9 cellular contexts compared by ENCODE assay signal in the genomic region with DNA sequence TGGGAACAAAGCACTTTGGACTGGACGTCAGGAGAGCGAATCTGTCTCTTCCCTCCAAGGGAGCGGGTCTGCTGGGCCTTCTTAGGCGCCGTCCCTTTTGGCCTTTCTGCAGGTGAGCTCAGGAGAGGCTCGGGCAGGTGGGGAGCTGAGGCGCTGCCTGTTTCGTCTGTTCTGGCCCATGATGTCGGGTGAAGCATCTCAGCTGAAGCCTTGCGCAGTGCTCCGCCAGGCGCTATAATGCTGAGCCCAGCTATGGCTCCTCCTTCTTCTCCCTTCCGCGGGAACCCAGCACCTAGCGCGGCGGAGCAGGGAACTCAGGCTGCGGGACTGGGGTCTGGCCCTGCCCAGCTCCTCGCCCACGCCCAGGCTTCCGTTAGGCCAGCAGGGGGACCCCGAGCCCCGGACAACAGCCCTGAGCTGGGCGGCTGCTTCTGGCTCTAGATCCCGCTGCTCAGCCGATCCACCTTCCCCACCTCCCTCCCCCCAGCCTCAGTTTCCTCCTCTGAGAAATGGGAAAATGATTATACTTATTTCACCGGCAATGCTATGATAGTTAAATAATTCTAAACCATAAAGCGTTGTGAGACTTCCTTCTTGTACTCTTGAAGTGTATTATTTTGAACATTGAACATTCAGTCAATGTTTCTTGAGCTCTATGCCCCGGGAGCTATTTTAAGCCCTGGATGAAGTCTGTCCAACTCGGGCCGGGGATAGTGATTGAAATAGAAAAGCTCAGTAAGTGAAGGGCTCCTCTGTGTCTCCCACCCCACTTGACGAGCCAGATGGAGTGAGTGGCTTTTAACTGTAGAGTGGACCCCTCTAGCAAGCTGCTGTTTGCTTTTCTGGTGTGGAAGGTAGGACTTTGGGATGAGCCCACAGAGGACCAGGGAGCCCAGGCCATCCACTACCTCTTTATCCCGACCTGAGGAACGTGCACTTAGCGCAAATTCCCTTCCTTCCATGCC. TPM values are rescaled to one million over a fixed set of nuclear protein-coding genes. Genes with fewer than 3 reads are reported as not detected.
DNase-seq lines count a peak whose midpoint lies in the region; ATAC-seq and TF ChIP-seq lines count a peak whose summit lies in the region.
"Had no signal": no experiment of that assay in that cellular context is flagged by ENCODE, and none has a peak within 500 bp of the region (broad histone marks: within the 10 kb centered on the region; RNA-seq: fewer than 3 reads in every experiment).

No MANE protein-coding gene starts in this region.

- H3K36me3 Mint-ChIP-seq in Calu3 (ENCODE audit: insufficient read depth, unreplicated experiment), result no peaks in the 10 kb centered on the region
- no peaks in the 10 kb centered on the region for H3K36me3 Mint-ChIP-seq in MCF 10A (ENCODE audit: insufficient read depth, unreplicated experiment)

- H3K27me3 Mint-ChIP-seq in Calu3 (ENCODE audit: unreplicated experiment) (no peaks in the 10 kb centered on the region), MCF 10A (ENCODE audit: insufficient read depth, unreplicated experiment) (peaks cover 42% of the 10 kb centered on the region)

- H3K9me3 Mint-ChIP-seq in Calu3 (ENCODE audit: low read depth, unreplicated experiment) (no peaks in the 10 kb centered on the region), MCF 10A (ENCODE audit: unreplicated experiment) (no peaks in the 10 kb centered on the region)

- H3K4me3 Mint-ChIP-seq in Calu3 (ENCODE audit: low read depth, unreplicated experiment) (no peak overlapping the region), MCF 10A (ENCODE audit: unreplicated experiment) (no peak overlapping the region)

- H3K27ac Mint-ChIP-seq in Calu3 (ENCODE audit: unreplicated experiment) (no peak overlapping the region), MCF 10A (ENCODE audit: low read depth, unreplicated experiment) (no peak overlapping the region)

- ATAC-seq in GM19035 (IDR thresholded peaks at IDR 0.05; ENCODE audit: unreplicated experiment), result no peak
- ATAC-seq in GM21381 (IDR thresholded peaks at IDR 0.05; ENCODE audit: unreplicated experiment), result no peak

- CTCF ChIA-PET in Calu3 (lab: Charles Lee), result interaction anchor here (0.6 to 5.3 kb wide), 24 partner anchors 8 to 169 kb away, joined by 3 to 82 read pairs (median 6); a partner anchor contains a TSS
- CTCF ChIA-PET in MCF 10A (lab: Yijun Ruan, JAX), result interaction anchor here (0.6 to 10.2 kb wide), 52 partner anchors 9 to 448 kb away, joined by 3 to 185 read pairs (median 6); a partner anchor contains a TSS

- TF ChIP-seq CTCF in Calu3 (IDR thresholded peaks at IDR 0.05; ENCODE audit: unreplicated experiment), result peak; percentile 91
- peak; percentile 84 for TF ChIP-seq CTCF in HFF-Myc (IDR thresholded peaks at IDR 0.05; ENCODE audit: low read depth, low read length, missing control alignments)
- peak; percentile 99 for TF ChIP-seq CTCF in MCF 10A (IDR thresholded peaks at IDR 0.05; ENCODE audit: unreplicated experiment)

- H3K4me1 Mint-ChIP-seq in Calu3 (ENCODE audit: low read depth, unreplicated experiment), result no peaks in the 10 kb centered on the region
- H3K4me1 Mint-ChIP-seq in MCF 10A (ENCODE audit: insufficient read depth, unreplicated experiment), result peaks cover 10% of the 10 kb centered on the region

- intact Hi-C loops in Calu3 (cut with micrococcal nuclease; ENCODE audit: unreplicated experiment) (loop anchor here (1.0 to 5.0 kb wide), 3 partner anchors 54 to 149 kb away; no protein-coding TSS in a partner anchor), MCF 10A (cut with micrococcal nuclease) (loop anchor here (1.0 to 5.0 kb wide), 4 partner anchors 54 to 149 kb away; no protein-coding TSS in a partner anchor)

- no peak overlapping the region for H3K4me3 ChIP-seq in HFF-Myc (replicated peaks; ENCODE audit: low read depth, low read length)

- DNase-seq in Calu3, result peak; percentile 92
- DNase-seq in HFF-Myc (ENCODE audit: extremely low read depth, low read depth), result no peak
- peak; percentile 65 for DNase-seq in OCI-M1 (lab: John Stamatoyannopoulos, UW)
- peak; percentile 85 for DNase-seq in MCF 10A (ENCODE audit: unreplicated experiment)
- DNase-seq in inferior parietal cortex (ENCODE audit: extremely low spot score), result peak; percentile 67
- DNase-seq in stimulated activated CD4-positive, alpha-beta T cell treated with anti-CD3 and anti-CD28 coated beads, Interleukin-2, amount 100 ng/mL, for 48 hours, result peak; percentile 25 to 37

- POLR2A ChIA-PET in MCF 10A (lab: Yijun Ruan, JAX), result interaction anchor here (0.6 to 1.6 kb wide), 6 partner anchors 10 to 99 kb away, joined by 3 to 6 read pairs (median 3); no protein-coding TSS in a partner anchor

- no TSS peak for BruUV-seq in Calu3 (replicated peaks; lab: Mats Ljungman, UMichigan)
- BruUV-seq in MCF 10A (replicated peaks; lab: Mats Ljungman, UMichigan), result no TSS peak

RNA-seq across cellular contexts. Expression of a gene that starts 9.6 kb away (rescaled TPM):
- 1.5 and 1.7 TPM in 2 replicates for total RNA-seq in Calu3 (2022)
- 0.26 and 0.34 TPM in 2 replicates for total RNA-seq in MCF 10A (2022)
- total RNA-seq: T-helper 2 cell treated with Interferon-gamma antibody and Interleukin-4, amounts not matched to agents 100 ng/mL and 5 ng/mL, for 36 hours had no signal

RNA-seq across cellular contexts. Expression of a gene that starts 32.1 kb away (rescaled TPM):
- total RNA-seq in Calu3 (2022), result not detected in 2 replicates
- not detected in 2 replicates for total RNA-seq in MCF 10A (2022)
- total RNA-seq: T-helper 2 cell treated with Interferon-gamma antibody and Interleukin-4, amounts not matched to agents 100 ng/mL and 5 ng/mL, for 36 hours had no signal

RNA-seq across cellular contexts. Expression of a gene that starts 57.7 kb away (rescaled TPM):
- total RNA-seq in Calu3 (2022), result not detected in 2 replicates
- not detected in 2 replicates for total RNA-seq in MCF 10A (2022)
- total RNA-seq: T-helper 2 cell treated with Interferon-gamma antibody and Interleukin-4, amounts not matched to agents 100 ng/mL and 5 ng/mL, for 36 hours had no signal
